In the genomic region with DNA sequence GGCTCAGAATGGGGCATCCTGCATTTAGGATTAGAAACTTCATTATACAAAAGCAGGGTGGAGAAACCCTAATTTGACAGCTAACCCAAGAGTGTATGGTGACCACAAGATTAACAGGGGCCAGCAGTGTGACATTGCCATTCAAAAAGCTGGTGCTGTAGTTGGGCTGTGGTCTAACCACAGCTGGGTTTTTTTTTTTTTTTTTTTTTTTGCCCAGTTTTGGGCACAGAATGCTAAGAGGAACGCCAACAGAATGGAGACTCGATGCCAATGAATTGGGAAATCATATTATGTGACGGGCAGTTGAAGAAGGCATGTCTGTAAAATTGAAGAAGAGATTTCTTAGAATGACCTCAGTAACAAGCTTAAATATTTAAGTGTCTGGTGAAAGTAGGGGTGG, we compare ENCODE assay signal across 11 cellular contexts. TPM values are rescaled to one million over a fixed set of nuclear protein-coding genes. Genes with fewer than 3 reads are reported as not detected.
A peak's percentile ranks its signal among the peaks of the same experiment; 100 is the strongest.
DNase-seq lines count a peak whose midpoint lies in the region; ATAC-seq and TF ChIP-seq lines count a peak whose summit lies in the region.
"Had no signal": no experiment of that assay in that cellular context is flagged by ENCODE, and none has a peak within 500 bp of the region (broad histone marks: within the 10 kb centered on the region; RNA-seq: fewer than 3 reads in every experiment).

No MANE protein-coding gene starts in this region.

- H3K27me3 ChIP-seq in SK-N-SH (ENCODE audit: insufficient read depth) (no peaks in the 10 kb centered on the region), adipocyte (replicated peaks; ENCODE audit: control insufficient read depth, insufficient read depth, low read length) (no peaks in the 10 kb centered on the region), tibial artery (no peaks in the 10 kb centered on the region), uterus (no peaks in the 10 kb centered on the region)

- H4K20me1 ChIP-seq in SK-N-SH (ENCODE audit: insufficient read depth): no peaks in the 10 kb centered on the region

- no peak for ATAC-seq in SK-N-SH treated with all-trans-retinoic acid at 6 μM for 48 hours
- peak; percentile 65 for ATAC-seq in left lobe of liver
- no peak for ATAC-seq in HG03045 (IDR thresholded peaks at IDR 0.05; ENCODE audit: unreplicated experiment)
- ATAC-seq in GM21825 (IDR thresholded peaks at IDR 0.05; ENCODE audit: unreplicated experiment): no peak

- intact Hi-C loops in tibial artery (cut with DNase I; ENCODE audit: low total_unique reads): no loop called here
- intact Hi-C loops in uterus (cut with DNase I; ENCODE audit: low total_unique reads): no loop called here

- H3K4me2 ChIP-seq in SK-N-SH: 0 out of 2 replicates have a peak overlapping the region, but pooled peaks have one; percentile 26

- POLR2A ChIA-PET in SK-N-SH (lab: Yijun Ruan, JAX): no interaction called here

- no peaks in the 10 kb centered on the region; the same call in 1 of the 2 replicates for H3K79me2 ChIP-seq in SK-N-SH (ENCODE audit: insufficient read depth)

- CTCF ChIA-PET in SK-N-SH (lab: Yijun Ruan, JAX): interaction anchor here (0.6 to 1.7 kb wide), 4 partner anchors 17 to 1218 kb away, joined by 3 to 4 read pairs (median 4); no protein-coding TSS in a partner anchor

- no peak overlapping the region for H2AFZ ChIP-seq in SK-N-SH (ENCODE audit: low read depth)

- TF ChIP-seq POLR2A in uterus (IDR thresholded peaks at IDR 0.05): no peak

- WGBS in SK-N-SH (ENCODE audit: low lambda C conversion rate): 86% methylated on average over 3 of the region's 3 CpGs

- TF ChIP-seq CTCF in SK-N-SH (IDR thresholded peaks at IDR 0.05): no peak
- TF ChIP-seq CTCF in tibial artery (IDR thresholded peaks at IDR 0.05): no peak
- no peak for TF ChIP-seq CTCF in uterus (IDR thresholded peaks at IDR 0.05)

- TF ChIP-seq RAD21 in SK-N-SH (IDR thresholded peaks at IDR 0.05; ENCODE audit: low read length): no peak

- TF ChIP-seq EP300 in SK-N-SH (IDR thresholded peaks at IDR 0.05; ENCODE audit: borderline replicate concordance in 1 of 2, low read depth in 1 of 2, low read length in 1 of 2): no peak

- H3K9ac ChIP-seq in SK-N-SH (no peak overlapping the region), adipocyte (ENCODE audit: low read length) (peak overlapping the region; percentile 61)

- DNase-seq in SK-N-SH (no peak), adipocyte (ENCODE audit: low read depth) (no peak), left lobe of liver (ENCODE audit: low spot score) (no peak), tibial artery (no peak), uterus (no peak)
- DNase-seq: naive B cell; stimulated activated naive CD4-positive, alpha-beta T cell; T-helper 9 cell had no signal

- no peaks in the 10 kb centered on the region for H3K9me2 ChIP-seq in SK-N-SH

- H3K4me3 ChIP-seq in SK-N-SH (ENCODE audit: low read depth in 2 of 2, low read length in 1 of 2) (no peak overlapping the region), adipocyte (ENCODE audit: low read length) (peak overlapping the region; percentile 63), tibial artery (no peak overlapping the region), uterus (no peak overlapping the region)

- H3K9me3 ChIP-seq in SK-N-SH (no peaks in the 10 kb centered on the region), adipocyte (ENCODE audit: control insufficient read depth, low read length) (no peaks in the 10 kb centered on the region), tibial artery (no peaks in the 10 kb centered on the region), uterus (no peaks in the 10 kb centered on the region)

- H3K36me3 ChIP-seq in SK-N-SH (replicated peaks in 1 of 2; ENCODE audit: control insufficient read depth in 1 of 2, insufficient read depth in 2 of 2, low read length in 1 of 2) (no peaks in the 10 kb centered on the region), adipocyte (ENCODE audit: control insufficient read depth, insufficient read depth, low read length, severe bottlenecking) (no peaks in the 10 kb centered on the region), tibial artery (no peaks in the 10 kb centered on the region), uterus (no peaks in the 10 kb centered on the region)

- peak overlapping the region in 1 of 2 experiments; percentile 74; a peak in 2 of 4 replicates for H3K27ac ChIP-seq in SK-N-SH (ENCODE audit: low read depth in 2 of 2, low read length in 1 of 2)
- H3K27ac ChIP-seq in tibial artery: peak overlapping the region; percentile 67 to 68
- peak overlapping the region in 1 of 2 donors; percentile 11 for H3K27ac ChIP-seq in uterus

- H3K4me1 ChIP-seq in SK-N-SH (ENCODE audit: control insufficient read depth in 1 of 2, insufficient read depth in 2 of 2, low read depth in 1 of 2, low read length in 1 of 2) (peaks cover 19 to 46% of the 10 kb centered on the region in 2 experiments; a peak in 3 of 4 replicates), adipocyte (ENCODE audit: control insufficient read depth, insufficient read depth, low read length) (peaks cover 49% of the 10 kb centered on the region), tibial artery (peaks cover 0 to 71% (median 41%) of the 10 kb centered on the region in 4 donors), uterus (peaks cover 0 to 10% of the 10 kb centered on the region in 2 donors)

- peaks cover 26% of the 10 kb centered on the region for H3F3A ChIP-seq in SK-N-SH (replicated peaks; ENCODE audit: insufficient read depth)

TF ChIP-seq in SK-N-SH, 30 proteins besides CTCF, POLR2A, EP300 and RAD21 (continues in another document):
- no peak for TF ChIP-seq IRF3 (IDR thresholded peaks at IDR 0.05; ENCODE audit: low read depth, low read length)
- TF ChIP-seq SMC3 (IDR thresholded peaks at IDR 0.05; ENCODE audit: low read depth, low read length): no peak
- TF ChIP-seq FOSL2 (IDR thresholded peaks at IDR 0.05; ENCODE audit: borderline replicate concordance, low read depth): no peak
- no peak for TF ChIP-seq SIN3A (IDR thresholded peaks at IDR 0.05; ENCODE audit: borderline replicate concordance, low read depth, low read length)
- TF ChIP-seq NFIC (IDR thresholded peaks at IDR 0.05; ENCODE audit: borderline replicate concordance): no peak
- TF ChIP-seq JUND (IDR thresholded peaks at IDR 0.05): no peak
- no peak for TF ChIP-seq YY1 (IDR thresholded peaks at IDR 0.05; ENCODE audit: low read depth)
- TF ChIP-seq, protein P1, sequence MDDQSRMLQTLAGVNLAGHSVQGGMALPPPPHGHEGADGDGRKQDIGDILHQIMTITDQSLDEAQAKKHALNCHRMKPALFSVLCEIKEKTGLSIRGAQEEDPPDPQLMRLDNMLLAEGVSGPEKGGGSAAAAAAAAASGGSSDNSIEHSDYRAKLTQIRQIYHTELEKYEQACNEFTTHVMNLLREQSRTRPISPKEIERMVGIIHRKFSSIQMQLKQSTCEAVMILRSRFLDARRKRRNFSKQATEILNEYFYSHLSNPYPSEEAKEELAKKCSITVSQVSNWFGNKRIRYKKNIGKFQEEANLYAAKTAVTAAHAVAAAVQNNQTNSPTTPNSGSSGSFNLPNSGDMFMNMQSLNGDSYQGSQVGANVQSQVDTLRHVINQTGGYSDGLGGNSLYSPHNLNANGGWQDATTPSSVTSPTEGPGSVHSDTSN (IDR thresholded peaks at IDR 0.05): no peak
- no peak for TF ChIP-seq FOXM1 (IDR thresholded peaks at IDR 0.05; ENCODE audit: low read depth)
- no peak for TF ChIP-seq MEF2A (IDR thresholded peaks at IDR 0.05; ENCODE audit: borderline replicate concordance, low read depth)

TF ChIP-seq in SK-N-SH treated with all-trans-retinoic acid at 6 μM for 48 hours, 23 proteins besides CTCF, POLR2A, EP300 and RAD21:
- TF ChIP-seq ISL1 (CRISPR knock-in tag; IDR thresholded peaks at IDR 0.05) (no peak), TSHZ2 (CRISPR knock-in tag; IDR thresholded peaks at IDR 0.05) (no peak), ZFP3 (CRISPR knock-in tag; IDR thresholded peaks at IDR 0.05) (no peak)

RNA-seq across cellular contexts. Expression of gene NFIA, which starts 58.4 kb away (rescaled TPM):
- polyA plus RNA-seq in SK-N-SH (2012; rRNA removed): 3.3 and 4.1 TPM in 2 replicates
- polyA plus RNA-seq in SK-N-SH (2012; cell fraction: cytosol; rRNA removed): 2.1 and 2.7 TPM in 2 replicates
- polyA plus RNA-seq in SK-N-SH (2012; cell fraction: nucleus; rRNA removed): 1.6 and 3.1 TPM in 2 replicates
- total RNA-seq in left lobe of liver (69.9 TPM), uterus (100 to 1,000 TPM in 1 of 4 donors, 10 to 100 TPM in 3; 49.2 to 116 (median 64.9) TPM)
